Comparison of ENCODE assay signal across 10 cellular contexts in the genomic region with DNA sequence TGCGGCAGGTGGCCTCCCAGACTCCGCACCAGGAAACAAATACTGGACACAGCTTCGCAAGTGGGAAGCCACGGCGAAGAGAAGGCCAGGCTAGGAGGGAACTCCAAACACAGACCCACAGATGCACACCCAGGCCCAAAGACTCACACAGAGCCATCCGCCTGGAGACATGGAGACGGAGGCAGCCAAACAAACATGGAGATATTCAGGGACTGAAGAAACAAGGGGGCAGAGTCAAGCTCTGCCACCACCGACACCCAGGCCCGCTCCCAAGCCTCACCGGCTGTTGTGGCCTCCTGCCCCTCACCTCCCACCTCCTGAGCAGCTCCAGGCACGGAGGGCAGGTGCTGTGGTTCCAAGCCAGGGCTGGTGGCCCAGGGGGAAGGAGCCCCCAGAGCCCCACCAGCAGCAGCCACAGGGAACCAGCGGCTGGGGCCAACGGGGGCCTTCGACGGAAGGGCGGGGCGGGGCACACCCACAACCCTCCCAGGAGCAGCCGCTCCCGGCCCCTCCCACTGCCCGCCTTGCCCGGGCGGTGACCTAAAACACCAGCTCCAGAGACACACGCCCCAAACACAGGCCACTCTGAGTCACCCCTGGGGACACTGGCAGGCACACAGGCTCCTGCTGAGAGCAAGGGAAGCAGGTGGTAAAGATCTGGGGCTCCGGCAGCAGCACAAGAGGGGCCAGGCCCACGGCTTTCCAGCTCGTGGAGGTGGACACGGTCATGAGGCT. TPM values are rescaled to one million over a fixed set of nuclear protein-coding genes. Genes with fewer than 3 reads are reported as not detected.
DNase-seq lines count a peak whose midpoint lies in the region; ATAC-seq and TF ChIP-seq lines count a peak whose summit lies in the region.
"Had no signal": no experiment of that assay in that cellular context is flagged by ENCODE, and none has a peak within 500 bp of the region (broad histone marks: within the 10 kb centered on the region; RNA-seq: fewer than 3 reads in every experiment).

No MANE protein-coding gene starts in this region.

- peaks cover 40% of the 10 kb centered on the region for H3K36me3 ChIP-seq in right atrium auricular region
- H3K36me3 ChIP-seq in left ventricle myocardium inferior = peaks cover 44% of the 10 kb centered on the region
- peaks cover 42% of the 10 kb centered on the region for H3K36me3 ChIP-seq in SJCRH30
- peaks cover 0 to 47% of the 10 kb centered on the region in 2 donors for H3K36me3 ChIP-seq in esophagus (ENCODE audit: control insufficient read depth in 2 of 2, insufficient read depth in 2 of 2, low read length in 1 of 2)
- H3K36me3 ChIP-seq in stomach = peaks cover 22 to 78% (median 68%) of the 10 kb centered on the region in 4 donors

- no peak for ATAC-seq in GM21381 (IDR thresholded peaks at IDR 0.05; ENCODE audit: unreplicated experiment)

- no peak for TF ChIP-seq POLR2A in stomach (IDR thresholded peaks at IDR 0.05)

- H3K27ac ChIP-seq in right atrium auricular region (peak overlapping the region; percentile 62 to 72), left ventricle myocardium inferior (replicated peaks) (no peak overlapping the region), SJCRH30 (no peak overlapping the region), esophagus (ENCODE audit: low read depth in 2 of 2, low read length in 1 of 2) (peak overlapping the region; percentile 87 to 97), stomach (peak overlapping the region in 4 of 5 donors; percentile 9 to 74 (median 58))
- H3K27ac ChIP-seq: thyroid gland had no signal

- peaks cover 0 to 28% of the 10 kb centered on the region in 2 donors for H3K4me1 ChIP-seq in right atrium auricular region
- H3K4me1 ChIP-seq in left ventricle myocardium inferior = no peaks in the 10 kb centered on the region
- peaks cover 7% of the 10 kb centered on the region; the same call in 1 of the 2 replicates for H3K4me1 ChIP-seq in SJCRH30
- peaks cover 0 to 31% of the 10 kb centered on the region in 2 donors for H3K4me1 ChIP-seq in esophagus (ENCODE audit: control insufficient read depth in 2 of 2, insufficient read depth in 2 of 2, low read length in 1 of 2)
- peaks cover 13 to 40% (median 17%) of the 10 kb centered on the region in 4 donors for H3K4me1 ChIP-seq in stomach

- DNase-seq in right atrium auricular region (ENCODE audit: low spot score) (no peak), left ventricle myocardium inferior (no peak), SJCRH30 (peak; percentile 57), stomach (peak; percentile 81), NCI-H1694 treated with DMSO at 0.1 percent for 48 hours (lab: John Stamatoyannopoulos, UW) (no peak), kidney glomerular epithelial cell (lab: John Stamatoyannopoulos, UW) (no peak)
- DNase-seq: NCI-H2081 treated with DMSO at 0.1 percent for 48 hours, thyroid gland had no signal

- TF ChIP-seq EP300 in stomach (IDR thresholded peaks at IDR 0.05) = no peak

- no peaks in the 10 kb centered on the region for H3K9me3 ChIP-seq in right atrium auricular region
- H3K9me3 ChIP-seq in left ventricle myocardium inferior (replicated peaks) = no peaks in the 10 kb centered on the region
- H3K9me3 ChIP-seq in SJCRH30 (replicated peaks) = no peaks in the 10 kb centered on the region
- no peaks in the 10 kb centered on the region for H3K9me3 ChIP-seq in esophagus (ENCODE audit: control insufficient read depth in 2 of 2, insufficient read depth in 1 of 2, low read depth in 1 of 2, low read length in 1 of 2)
- H3K9me3 ChIP-seq in stomach = no peaks in the 10 kb centered on the region
- H3K9me3 ChIP-seq: thyroid gland had no signal

- H3K27me3 ChIP-seq in right atrium auricular region (no peaks in the 10 kb centered on the region), left ventricle myocardium inferior (ENCODE audit: low read depth) (no peaks in the 10 kb centered on the region), SJCRH30 (no peaks in the 10 kb centered on the region), esophagus (ENCODE audit: control insufficient read depth in 1 of 2, insufficient read depth in 2 of 2, low read length in 2 of 2) (no peaks in the 10 kb centered on the region), stomach (no peaks in the 10 kb centered on the region)
- H3K27me3 ChIP-seq: thyroid gland had no signal

- WGBS in esophagus, 2 donors = 61 to 75% methylated on average over 21 to 27 of the region's 27 CpGs
- 51 to 91% (median 63%) methylated on average over 8 to 27 of the region's 27 CpGs for WGBS in stomach, 5 donors

- TF ChIP-seq CTCF in right atrium auricular region (IDR thresholded peaks at IDR 0.05) = no peak
- no peak for TF ChIP-seq CTCF in left ventricle myocardium inferior (IDR thresholded peaks at IDR 0.05; ENCODE audit: borderline replicate concordance)
- no peak for TF ChIP-seq CTCF in stomach (IDR thresholded peaks at IDR 0.05)

- H3K4me3 ChIP-seq in right atrium auricular region = no peak overlapping the region
- no peak overlapping the region for H3K4me3 ChIP-seq in left ventricle myocardium inferior
- H3K4me3 ChIP-seq in SJCRH30 = no peak overlapping the region
- peak overlapping the region; percentile 44 for H3K4me3 ChIP-seq in esophagus (ENCODE audit: low read depth in 1 of 2, low read length in 2 of 2)
- peak overlapping the region in 1 of 4 donors; percentile 33 for H3K4me3 ChIP-seq in stomach
- H3K4me3 ChIP-seq: thyroid gland had no signal

- intact Hi-C loops in left ventricle myocardium inferior (cut with micrococcal nuclease) (no loop called here), stomach (cut with DNase I; ENCODE audit: low total_unique reads) (no loop called here)

RNA-seq across cellular contexts. Expression of a gene that starts 31.9 kb away (rescaled TPM):
- total RNA-seq in right atrium auricular region (10 to 100 TPM; 26.5 to 38.6 TPM), left ventricle myocardium inferior (33.2 TPM), stomach (100 to 1,000 TPM in 1 of 5 donors, 10 to 100 TPM in 3, 1 to 10 TPM in 1; 6.1 to 431 (median 42.6) TPM)
- total RNA-seq in SJCRH30 (2014; rRNA removed; shearing (Covaris generic)) = 17.4 and 21.8 TPM in 2 replicates
- polyA plus RNA-seq in esophagus (10 to 100 TPM; 38.8 to 87.5 TPM), stomach (10 to 100 TPM; 20.1 to 42.7 (median 34.5) TPM)

Comparison
In these comparisons a context has a peak if more than half of its experiments do, and no peak if none do; other contexts are left out.
1. H3K27ac ChIP-seq: peak in right atrium auricular region (2 of 2), esophagus (2 of 2) and stomach (4 of 5); none in left ventricle myocardium inferior (single experiment) and SJCRH30 (single experiment).
2. DNase-seq: peak in SJCRH30 (2 of 2) and stomach (single experiment); none in right atrium auricular region (single experiment), left ventricle myocardium inferior (single experiment), NCI-H1694 treated with DMSO at 0.1 percent for 48 hours (single experiment) and kidney glomerular epithelial cell (single experiment).
3. H3K4me3 ChIP-seq: peak in esophagus (2 of 2); none in right atrium auricular region (0 of 2), left ventricle myocardium inferior (single experiment) and SJCRH30 (single experiment).